Comparison of ENCODE assay signal across 29 cellular contexts in the genomic region with DNA sequence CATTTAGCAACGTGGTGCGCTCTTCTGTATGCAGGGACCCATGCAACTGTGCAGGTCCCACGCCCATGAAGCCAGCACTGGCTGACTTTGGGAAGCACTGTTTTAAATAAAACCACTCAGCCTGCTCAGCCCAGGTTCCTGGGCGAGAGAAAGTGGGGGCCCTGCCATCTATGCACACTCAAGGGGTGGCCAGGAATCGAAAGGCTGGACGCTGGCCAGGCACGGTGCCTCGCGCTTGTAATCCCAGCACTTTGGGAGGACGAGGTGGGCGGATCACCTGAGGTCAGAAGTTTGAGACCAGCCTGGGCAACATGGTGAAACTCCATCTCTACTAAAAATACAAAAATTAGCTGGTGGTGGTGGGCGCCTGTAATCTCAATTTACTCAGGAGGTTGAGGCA.
"Had no signal": no experiment of that assay in that cellular context is flagged by ENCODE, and none has a peak within 500 bp of the region (broad histone marks: within the 10 kb centered on the region; RNA-seq: fewer than 3 reads in every experiment).

No MANE protein-coding gene starts in this region.

- H3K4me1 ChIP-seq: left lung, right atrium auricular region, stomach, testis, tibial artery, uterus had no signal

- H3K36me3 Mint-ChIP-seq: immature natural killer cell; naive thymus-derived CD4-positive, alpha-beta T cell; natural killer cell treated with Interleukin-12 subunit alpha and Interleukin-12 subunit beta and Interleukin-15 and Interleukin-18, amount 100 ng/mL, for 72 hours; stimulated activated memory B cell treated with anti-CD40 and anti-IgM and Interleukin-4, amounts not matched to agents 10 μg/mL and 1 μg/mL and 100 μg/mL, for 72 hours; type B pancreatic cell had no signal

- ATAC-seq: left colon; left lung; lower lobe of right lung; mucosa of descending colon; naive thymus-derived CD4-positive, alpha-beta T cell; natural killer cell treated with Interleukin-12 subunit alpha and Interleukin-12 subunit beta and Interleukin-15 and Interleukin-18, amount 100 ng/mL, for 72 hours; stimulated activated memory B cell treated with anti-CD40 and anti-IgM and Interleukin-4, amounts not matched to agents 10 μg/mL and 1 μg/mL and 100 μg/mL, for 72 hours; stimulated activated naive CD8-positive, alpha-beta T cell treated with anti-CD3 and anti-CD28 coated beads, Interleukin-15, Interleukin-2, amounts not matched to agents 100 U/mL and 50 U/mL, for 24 hours had no signal

- H3K4me1 Mint-ChIP-seq: immature natural killer cell; naive thymus-derived CD4-positive, alpha-beta T cell; stimulated activated memory B cell treated with anti-CD40 and anti-IgM and Interleukin-4, amounts not matched to agents 10 μg/mL and 1 μg/mL and 100 μg/mL, for 72 hours had no signal

- DNase-seq: hypothalamus; immature natural killer cell; kidney; left colon; left lung; lower lobe of right lung; mammary epithelial cell; mesenchymal stem cell; midbrain; mucosa of descending colon; naive thymus-derived CD4-positive, alpha-beta T cell; ovary; right lobe of liver; stimulated activated CD4-positive, alpha-beta T cell treated with anti-CD3 and anti-CD28 coated beads, Interleukin-1b, Interleukin-23, amount 100 ng/mL, for 48 hours; stimulated activated CD4-positive, alpha-beta T cell treated with anti-CD3 and anti-CD28 coated beads, Interleukin-2, amount 100 ng/mL, for 48 hours; stimulated activated CD4-positive, alpha-beta T cell treated with anti-CD3 and anti-CD28 coated beads, Interleukin-4, amount 100 ng/mL, for 4 hours; stimulated activated CD8-positive, alpha-beta memory T cell treated with anti-CD3 and anti-CD28 coated beads, Interleukin-4, amount 100 ng/mL, for 48 hours; stimulated activated naive CD8-positive, alpha-beta T cell treated with anti-CD3 and anti-CD28 coated beads, Interleukin-15, Interleukin-2, amounts not matched to agents 100 U/mL and 50 U/mL, for 24 hours; stomach; testis; tibial artery; uterus had no signal

- H3K9me3 ChIP-seq: lower lobe of right lung, mucosa of descending colon, ovary, right lobe of liver, testis, tibial artery, uterus had no signal

- H3K27me3 ChIP-seq: left lung, ovary, right atrium auricular region, right lobe of liver, stomach, testis, tibial artery, uterus had no signal

- H3K9me3 Mint-ChIP-seq: neural crest cell; stimulated activated memory B cell treated with anti-CD40 and anti-IgM and Interleukin-4, amounts not matched to agents 10 μg/mL and 1 μg/mL and 100 μg/mL, for 72 hours; type B pancreatic cell had no signal

- H3K4me3 ChIP-seq: left lung, lower lobe of right lung, mucosa of descending colon, ovary, right atrium auricular region, right lobe of liver, smooth muscle cell, stomach, testis, tibial artery, uterus had no signal

- H3K27me3 Mint-ChIP-seq: natural killer cell treated with Interleukin-12 subunit alpha and Interleukin-12 subunit beta and Interleukin-15 and Interleukin-18, amount 100 ng/mL, for 72 hours; stimulated activated memory B cell treated with anti-CD40 and anti-IgM and Interleukin-4, amounts not matched to agents 10 μg/mL and 1 μg/mL and 100 μg/mL, for 72 hours; type B pancreatic cell had no signal

- H3K4me3 Mint-ChIP-seq: immature natural killer cell; naive thymus-derived CD4-positive, alpha-beta T cell; natural killer cell treated with Interleukin-12 subunit alpha and Interleukin-12 subunit beta and Interleukin-15 and Interleukin-18, amount 100 ng/mL, for 72 hours; neural crest cell; stimulated activated memory B cell treated with anti-CD40 and anti-IgM and Interleukin-4, amounts not matched to agents 10 μg/mL and 1 μg/mL and 100 μg/mL, for 72 hours; type B pancreatic cell had no signal

- H3K36me3 ChIP-seq: left lung, lower lobe of right lung, ovary, right atrium auricular region, right lobe of liver, stomach, tibial artery, uterus had no signal

- H3K27ac ChIP-seq: left lung, lower lobe of right lung, right atrium auricular region, right lobe of liver, stomach, testis, tibial artery, uterus had no signal

- H3K4me2 ChIP-seq: smooth muscle cell had no signal

- H3K27ac Mint-ChIP-seq: immature natural killer cell; naive thymus-derived CD4-positive, alpha-beta T cell; natural killer cell treated with Interleukin-12 subunit alpha and Interleukin-12 subunit beta and Interleukin-15 and Interleukin-18, amount 100 ng/mL, for 72 hours; progenitor cell of endocrine pancreas; stimulated activated memory B cell treated with anti-CD40 and anti-IgM and Interleukin-4, amounts not matched to agents 10 μg/mL and 1 μg/mL and 100 μg/mL, for 72 hours; type B pancreatic cell had no signal
